9 cellular contexts compared by ENCODE assay signal in the genomic region with DNA sequence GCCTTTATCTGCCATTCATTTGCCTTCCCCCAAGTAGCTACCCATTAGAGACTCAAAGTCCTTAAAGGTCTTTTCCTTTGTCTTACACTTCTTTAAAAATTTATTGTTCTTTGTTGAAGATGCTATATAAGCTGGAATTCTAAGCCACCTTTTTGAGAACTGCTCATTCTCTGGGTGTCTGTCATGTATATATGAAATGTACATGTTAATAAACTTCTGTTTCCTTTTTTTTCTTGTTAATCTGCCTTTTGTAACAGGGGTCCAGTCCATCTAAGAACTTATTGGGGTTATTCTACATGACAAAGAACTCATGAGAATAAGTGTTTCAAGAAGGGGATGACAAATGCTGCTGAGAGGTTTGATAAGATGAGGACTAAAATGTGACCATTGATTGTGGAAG. TPM values are rescaled to one million over a fixed set of nuclear protein-coding genes. Genes with fewer than 3 reads are reported as not detected.
"Had no signal": no experiment of that assay in that cellular context is flagged by ENCODE, and none has a peak within 500 bp of the region (broad histone marks: within the 10 kb centered on the region; RNA-seq: fewer than 3 reads in every experiment).

No MANE protein-coding gene starts in this region.

- FAIRE-seq: G401.6, GM12878, GM12891, GM12892, GM18507, GM19239 had no signal

- DNase-seq: GDM1, GF-D8 had no signal

RNA-seq across cellular contexts. Expression of a gene that starts 43.4 kb away (rescaled TPM):
- total RNA-seq: G401, GM12878 had no signal
